ENCODE assay signal across 22 cellular contexts in the genomic region with DNA sequence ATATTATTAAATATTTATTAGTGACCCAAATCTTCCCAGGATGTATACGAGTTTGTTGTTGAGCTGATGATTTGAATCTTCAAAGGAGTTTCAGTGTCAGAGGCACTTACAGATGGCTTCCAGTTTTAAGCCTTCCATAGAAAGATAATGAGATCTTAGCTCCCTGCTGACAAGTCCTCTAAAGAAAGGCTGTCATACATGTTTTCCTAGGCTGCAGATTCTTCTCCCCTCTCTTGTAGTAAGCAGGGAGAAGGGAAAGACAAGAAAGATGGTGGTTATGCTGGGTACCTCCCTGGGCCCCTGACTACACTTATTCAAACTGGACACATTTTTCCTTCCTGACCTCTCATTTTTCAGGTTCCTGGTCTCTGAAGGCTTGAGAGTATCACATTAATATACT. TPM values are rescaled to one million over a fixed set of nuclear protein-coding genes. Genes with fewer than 3 reads are reported as not detected.
DNase-seq lines count a peak whose midpoint lies in the region; ATAC-seq lines count a peak whose summit lies in the region.
"Had no signal": no experiment of that assay in that cellular context is flagged by ENCODE, and none has a peak within 500 bp of the region (broad histone marks: within the 10 kb centered on the region; RNA-seq: fewer than 3 reads in every experiment).

No MANE protein-coding gene starts in this region.

- peaks cover 0 to 2% of the 10 kb centered on the region in 2 donors for H3K4me1 ChIP-seq in neuronal stem cell (ENCODE audit: control insufficient read depth in 2 of 2, insufficient read depth in 1 of 2, low read depth in 1 of 2, low read length in 2 of 2)
- H3K4me1 ChIP-seq: A549, BLaER1 had no signal

- no peaks in the 10 kb centered on the region for H3K36me3 ChIP-seq in neuronal stem cell (replicated peaks in 1 of 2; ENCODE audit: control insufficient read depth in 2 of 2, insufficient read depth in 2 of 2, low read length in 2 of 2)
- H3K36me3 ChIP-seq: BLaER1 had no signal

- H4K8ac ChIP-seq in neuronal stem cell (ENCODE audit: low read depth, low read length), result no peak overlapping the region

- no peak overlapping the region for H3K18ac ChIP-seq in neuronal stem cell (ENCODE audit: low read length)

- no peak overlapping the region for H2BK5ac ChIP-seq in neuronal stem cell (ENCODE audit: low read length)

- no peaks in the 10 kb centered on the region for H3K9me3 ChIP-seq in neuronal stem cell (replicated peaks in 1 of 2; ENCODE audit: control insufficient read depth in 2 of 2, insufficient read depth in 1 of 2, low read depth in 1 of 2, low read length in 2 of 2)
- H3K9me3 ChIP-seq: A549, BLaER1 had no signal

- no peak overlapping the region for H3K4me2 ChIP-seq in neuronal stem cell (ENCODE audit: insufficient read depth, low read length, poor library complexity, severe bottlenecking)
- H3K4me2 ChIP-seq: A549, BLaER1 had no signal

- H3K23ac ChIP-seq in neuronal stem cell (ENCODE audit: low read depth, low read length, poor library complexity), result no peak overlapping the region

- no peak overlapping the region for H2AK5ac ChIP-seq in neuronal stem cell (ENCODE audit: low read depth, low read length)

- H3K14ac ChIP-seq in neuronal stem cell (ENCODE audit: low read length), result no peak overlapping the region

- no peak overlapping the region for H2BK120ac ChIP-seq in neuronal stem cell (ENCODE audit: low read depth, low read length)

- H3K79me1 ChIP-seq in neuronal stem cell (ENCODE audit: low read depth, low read length), result no peaks in the 10 kb centered on the region

- H3K27ac ChIP-seq in neuronal stem cell (replicated peaks; ENCODE audit: low read length), result no peak overlapping the region
- H3K27ac ChIP-seq: 22Rv1, A549, BLaER1, GM23248, HL-60 had no signal

- no peak for ATAC-seq in HG02571 (IDR thresholded peaks at IDR 0.05; ENCODE audit: unreplicated experiment)
- ATAC-seq: A549, GM12878 had no signal

- peak overlapping the region; percentile 47 for H2AFZ ChIP-seq in neuronal stem cell (ENCODE audit: low read length)
- H2AFZ ChIP-seq: GM23248 had no signal

- no peak overlapping the region for H3K4me3 ChIP-seq in neuronal stem cell (ENCODE audit: low read length in 2 of 2)
- H3K4me3 ChIP-seq: A549, BLaER1, GM12878, GM23248 had no signal

- intact Hi-C loops in posterior cingulate gyrus (cut with DNase I), result loop anchor here (10.0 kb wide), 3 partner anchors 66 to 384 kb away; a partner anchor contains a TSS

- WGBS in neuronal stem cell (ENCODE audit: extremely low coverage in 2 of 2, insufficient read length in 2 of 2, insufficient replicate concordance in 1 of 2), 2 donors, result no CpG with 5 or more reads among the region's 1 CpG

- no peak overlapping the region for H3K4ac ChIP-seq in neuronal stem cell (ENCODE audit: low read length)

- H2BK12ac ChIP-seq in neuronal stem cell (ENCODE audit: low read length), result no peak overlapping the region

- H2BK15ac ChIP-seq in neuronal stem cell (ENCODE audit: low read length), result no peak overlapping the region

- H3K27me3 ChIP-seq in neuronal stem cell (ENCODE audit: control insufficient read depth in 3 of 3, insufficient read depth in 3 of 3, low read depth in 1 of 3, low read length in 3 of 3), result peaks cover 0 to 9% (median 0%) of the 10 kb centered on the region in 3 experiments
- H3K27me3 ChIP-seq: BLaER1 had no signal

- no peak overlapping the region for H4K91ac ChIP-seq in neuronal stem cell (ENCODE audit: low read depth, low read length, poor library complexity)

- DNase-seq in NCI-H2227 treated with DMSO at 0.1 percent for 48 hours (lab: John Stamatoyannopoulos, UW) (peak; percentile 10), NCI-H2227 (lab: John Stamatoyannopoulos, UW; ENCODE audit: unreplicated experiment) (no peak), NCI-H82 (lab: John Stamatoyannopoulos, UW) (peak; percentile 93), iPS-NIHi11 (ENCODE audit: low spot score) (peak; percentile 9), neuronal stem cell (ENCODE audit: low spot score) (no peak), posterior cingulate gyrus (no peak)
- DNase-seq in activated CD4-positive, alpha-beta T cell treated with anti-CD3 and anti-CD28 coated beads for 1 hour, result no peak
- DNase-seq: Calu3; CD4-positive, alpha-beta memory T cell; DMS 273 treated with DMSO at 0.1 percent for 48 hours; DMS53; DND-41; EL; GM23248; HCEC 1CT had no signal

- no peak overlapping the region for H3K9ac ChIP-seq in neuronal stem cell (ENCODE audit: low read depth, low read length, poor library complexity)
- H3K9ac ChIP-seq: BLaER1, GM23248 had no signal

RNA-seq across cellular contexts. Expression of a gene that starts 8.1 kb away (rescaled TPM):
- 6.6 TPM for polyA plus RNA-seq in neuronal stem cell (2013, experiment 1 of 2)
- polyA plus RNA-seq in neuronal stem cell (2013, experiment 2 of 2), result 6.5 TPM
- polyA plus RNA-seq: CD14-positive monocyte had no signal

Comparison
In these comparisons a context has a peak if more than half of its experiments do, and no peak if none do; other contexts are left out.
1. DNase-seq: peak in NCI-H2227 treated with DMSO at 0.1 percent for 48 hours (single experiment), NCI-H82 (single experiment) and iPS-NIHi11 (single experiment); none in NCI-H2227 (single experiment), neuronal stem cell (single experiment), posterior cingulate gyrus (0 of 10) and activated CD4-positive, alpha-beta T cell treated with anti-CD3 and anti-CD28 coated beads for 1 hour (single experiment).